8 cellular contexts compared by ENCODE assay signal in the genomic region with DNA sequence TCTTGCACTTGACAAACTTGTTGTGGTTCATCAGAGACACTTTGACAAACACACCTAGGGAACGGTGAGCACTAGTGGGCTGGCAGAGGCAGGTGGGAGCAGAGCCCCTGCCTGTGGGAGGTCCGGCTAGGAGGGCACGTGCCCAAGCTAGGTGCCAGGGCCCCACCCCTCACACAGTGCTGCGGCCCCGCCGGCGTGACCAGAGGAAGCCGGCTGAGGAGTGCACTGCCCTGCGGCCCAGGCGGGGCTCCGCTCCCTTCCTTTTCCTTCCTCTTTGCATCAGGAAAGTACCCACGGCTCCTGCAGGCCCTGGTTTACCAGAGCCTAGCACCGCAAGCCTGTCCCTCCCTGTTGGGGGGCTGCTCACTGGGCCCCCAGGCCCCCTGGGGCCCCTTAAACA. TPM values are rescaled to one million over a fixed set of nuclear protein-coding genes. Genes with fewer than 3 reads are reported as not detected.
A peak's percentile ranks its signal among the peaks of the same experiment; 100 is the strongest.
DNase-seq lines count a peak whose midpoint lies in the region; ATAC-seq and TF ChIP-seq lines count a peak whose summit lies in the region.
"Not testable (repeated sequence)": the region's sequence is repeated elsewhere in the genome, so short reads cannot be mapped to it uniquely, and the experiment has no call there.
"Had no signal": no experiment of that assay in that cellular context is flagged by ENCODE, and none has a peak within 500 bp of the region (broad histone marks: within the 10 kb centered on the region; RNA-seq: fewer than 3 reads in every experiment).

No MANE protein-coding gene starts in this region.

- not testable (repeated sequence) for DNase-seq in heart left ventricle; left ventricle myocardium superior; left colon; right lobe of liver; naive thymus-derived CD4-positive, alpha-beta T cell; sciatic nerve (ENCODE audit: low spot score)

- not testable (repeated sequence) for H3K27me3 ChIP-seq in heart left ventricle; right lobe of liver; naive thymus-derived CD4-positive, alpha-beta T cell (ENCODE audit: control insufficient read depth in 2 of 2, insufficient read depth in 2 of 2, low read length in 2 of 2)

- not testable (repeated sequence) for H3K27me3 Mint-ChIP-seq in naive thymus-derived CD4-positive, alpha-beta T cell

- POLR2A ChIA-PET in naive thymus-derived CD4-positive, alpha-beta T cell (lab: Charles Lee): not testable (repeated sequence)

- H3K4me3 Mint-ChIP-seq in naive thymus-derived CD4-positive, alpha-beta T cell: not testable (repeated sequence)

- CTCF ChIA-PET in naive thymus-derived CD4-positive, alpha-beta T cell (lab: Charles Lee): not testable (repeated sequence)

- not testable (repeated sequence) for TF ChIP-seq CTCF in heart left ventricle (IDR thresholded peaks at IDR 0.05); right lobe of liver (IDR thresholded peaks at IDR 0.05)

- H3K4me3 ChIP-seq in heart left ventricle; right lobe of liver; naive thymus-derived CD4-positive, alpha-beta T cell (ENCODE audit: low read length): not testable (repeated sequence)

- intact Hi-C loops in heart left ventricle (cut with DNase I); left ventricle myocardium superior (cut with micrococcal nuclease); left colon (cut with DNase I, micrococcal nuclease); right lobe of liver (cut with DNase I); naive thymus-derived CD4-positive, alpha-beta T cell (cut with micrococcal nuclease); sciatic nerve (cut with DNase I): not testable (repeated sequence)

- H3K9me3 ChIP-seq in heart left ventricle; right lobe of liver; naive thymus-derived CD4-positive, alpha-beta T cell (ENCODE audit: control insufficient read depth in 2 of 3, low read length in 3 of 3): not testable (repeated sequence)

- H3K4me1 ChIP-seq in heart left ventricle; right lobe of liver; naive thymus-derived CD4-positive, alpha-beta T cell (ENCODE audit: control insufficient read depth in 2 of 2, insufficient read depth in 2 of 2, low read length in 2 of 2): not testable (repeated sequence)

- H3K36me3 Mint-ChIP-seq in naive thymus-derived CD4-positive, alpha-beta T cell: not testable (repeated sequence)

- ATAC-seq in esophagus mucosa: peak; percentile 19
- peak in 3 of 4 donors; percentile 25 to 65 (median 62) for ATAC-seq in heart left ventricle
- ATAC-seq in left ventricle myocardium superior: peak; percentile 42
- ATAC-seq in left colon: peak; percentile 71
- peak; percentile 40 to 65 (median 43) for ATAC-seq in right lobe of liver
- ATAC-seq in naive thymus-derived CD4-positive, alpha-beta T cell: peak; percentile 46
- peak; percentile 22 for ATAC-seq in sciatic nerve

- H3K36me3 ChIP-seq in heart left ventricle; right lobe of liver; naive thymus-derived CD4-positive, alpha-beta T cell (ENCODE audit: control insufficient read depth in 2 of 3, insufficient read depth in 3 of 3, low read length in 3 of 3): not testable (repeated sequence)

- H3K9me3 Mint-ChIP-seq in naive thymus-derived CD4-positive, alpha-beta T cell: not testable (repeated sequence)

- TF ChIP-seq POLR2A in heart left ventricle (IDR thresholded peaks at IDR 0.05); right lobe of liver (IDR thresholded peaks at IDR 0.05): not testable (repeated sequence)

- H3K4me1 Mint-ChIP-seq in naive thymus-derived CD4-positive, alpha-beta T cell: not testable (repeated sequence)

- H3K27ac ChIP-seq in heart left ventricle; right lobe of liver; naive thymus-derived CD4-positive, alpha-beta T cell (ENCODE audit: low read depth, low read length): not testable (repeated sequence)

- no CpG with 5 or more reads among the region's 13 CpGs for WGBS in heart left ventricle, 4 donors
- no CpG with 5 or more reads among the region's 13 CpGs for WGBS in right lobe of liver (ENCODE audit: insufficient coverage, low coverage, low lambda C conversion rate, missing lambda C conversion rate)

- H3K27ac Mint-ChIP-seq in naive thymus-derived CD4-positive, alpha-beta T cell: not testable (repeated sequence)

RNA-seq across cellular contexts. Expression of a gene that starts 7.2 kb away (rescaled TPM):
- total RNA-seq in esophagus mucosa: 0.88 TPM
- 1 to 10 TPM in 6 of 9 donors, under 1 TPM in 3; 0.88 to 4.6 (median 1.6) TPM for total RNA-seq in heart left ventricle
- polyA plus RNA-seq in heart left ventricle: 1 to 10 TPM in 1 of 2 donors, under 1 TPM in 1; 0.53 to 1.1 TPM
- total RNA-seq in left ventricle myocardium superior: 1.8 TPM
- total RNA-seq in left colon: under 1 TPM; 0.15 to 0.64 TPM
- under 1 TPM in 5 of 6 experiments, not detected in 1; 0.20 to 0.73 (median 0.42) TPM for total RNA-seq in right lobe of liver
- under 1 TPM in 3 of 5 experiments, not detected in 2; 0.12 to 0.24 (median 0.17) TPM for total RNA-seq in naive thymus-derived CD4-positive, alpha-beta T cell
- polyA plus RNA-seq in naive thymus-derived CD4-positive, alpha-beta T cell: not detected
- total RNA-seq in sciatic nerve: 12.5 TPM
- total RNA-seq: B cell had no signal

Comparison
In these comparisons a context has a peak if more than half of its experiments do, and no peak if none do; other contexts are left out.
1. ATAC-seq: peak in every context shown above with its lines; median percentile 71 in left colon; 62 in heart left ventricle; 46 in naive thymus-derived CD4-positive, alpha-beta T cell; 43 in right lobe of liver; 42 in left ventricle myocardium superior; 22 in sciatic nerve; 19 in esophagus mucosa.